8 cellular contexts compared by ENCODE assay signal in the genomic region with DNA sequence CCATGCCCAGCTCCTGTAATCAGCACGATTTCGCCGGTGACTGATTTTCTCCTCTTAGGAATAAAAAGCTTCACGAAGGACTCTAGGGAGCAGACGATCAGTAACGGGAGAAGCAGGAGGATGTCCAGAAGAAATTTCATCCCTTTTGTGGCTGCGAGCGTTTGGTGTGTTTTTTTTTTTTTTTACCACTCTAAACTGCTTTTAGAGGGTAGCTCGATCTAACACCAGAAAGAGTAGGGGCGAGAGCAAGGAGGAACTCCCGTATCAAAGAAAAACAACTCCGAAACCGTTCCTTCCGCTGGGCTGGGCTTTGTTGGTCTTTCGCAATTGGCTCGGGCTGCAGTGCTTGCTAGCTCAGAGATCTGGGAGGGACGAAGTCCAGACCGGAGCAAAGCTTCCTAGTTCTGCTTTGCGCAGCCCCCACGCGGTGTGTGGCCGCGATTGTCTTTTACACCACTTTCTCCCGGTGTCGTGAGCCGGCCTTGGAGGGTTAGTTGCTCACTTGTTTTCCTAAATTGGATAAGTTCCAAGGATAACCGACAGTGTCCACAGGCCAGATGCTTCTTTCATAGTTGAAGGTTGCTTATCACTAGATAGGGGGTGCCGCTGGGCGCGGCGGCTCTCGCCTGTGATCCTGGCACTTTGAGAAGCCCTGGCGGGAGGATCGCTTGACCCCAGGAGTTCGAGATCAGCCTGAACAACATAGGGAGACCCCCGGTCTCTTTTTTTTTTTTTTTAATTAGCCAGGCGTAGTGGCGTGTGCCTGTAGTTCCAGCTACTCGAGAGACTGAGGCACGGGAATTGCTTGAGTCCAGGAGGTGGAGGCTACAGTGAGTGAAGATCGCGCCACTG. TPM values are rescaled to one million over a fixed set of nuclear protein-coding genes. Genes with fewer than 3 reads are reported as not detected.
DNase-seq lines count a peak whose midpoint lies in the region; ATAC-seq lines count a peak whose summit lies in the region.

A gene with protein sequence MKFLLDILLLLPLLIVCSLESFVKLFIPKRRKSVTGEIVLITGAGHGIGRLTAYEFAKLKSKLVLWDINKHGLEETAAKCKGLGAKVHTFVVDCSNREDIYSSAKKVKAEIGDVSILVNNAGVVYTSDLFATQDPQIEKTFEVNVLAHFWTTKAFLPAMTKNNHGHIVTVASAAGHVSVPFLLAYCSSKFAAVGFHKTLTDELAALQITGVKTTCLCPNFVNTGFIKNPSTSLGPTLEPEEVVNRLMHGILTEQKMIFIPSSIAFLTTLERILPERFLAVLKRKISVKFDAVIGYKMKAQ (minus strand): TSS at position 258 of the 852 bp plus-strand sequence. CDS start 118 bp downstream, at position 140.

- peak within 1 kb of the TSS; percentile 93 to 95 for H3K4me3 Mint-ChIP-seq in effector memory CD8-positive, alpha-beta T cell

- peak within 1 kb of the TSS; percentile 93 to 94 for H3K27ac Mint-ChIP-seq in effector memory CD8-positive, alpha-beta T cell

- ATAC-seq in GM21360 (IDR thresholded peaks at IDR 0.05; ENCODE audit: unreplicated experiment): peak; percentile 100
- ATAC-seq in effector memory CD8-positive, alpha-beta T cell (replicated peaks): peak; percentile 97

- H3K9me3 Mint-ChIP-seq in effector memory CD8-positive, alpha-beta T cell: no peaks in the 10 kb centered on the region

- DNase-seq in COLO829 (ENCODE audit: low spot score) (peak; percentile 97), HT1080 (ENCODE audit: low read depth) (peak; percentile 91), NOMO-1 treated with DMSO at 0.1 percent for 48 hours (lab: John Stamatoyannopoulos, UW; ENCODE audit: unreplicated experiment) (peak; percentile 98), medulla oblongata (ENCODE audit: extremely low spot score) (peak; percentile 95)
- DNase-seq in activated CD8-positive, alpha-beta memory T cell treated with anti-CD3 and anti-CD28 coated beads for 4 hours (ENCODE audit: low read depth in 2 of 2): peak; percentile 57 to 59
- peak; percentile 68 to 73 (median 69) for DNase-seq in effector memory CD8-positive, alpha-beta T cell
- peak; percentile 71 for DNase-seq in stimulated activated CD8-positive, alpha-beta memory T cell treated with anti-CD3 and anti-CD28 coated beads, Interleukin-12 subunit alpha, Interleukin-12 subunit beta, amount 100 ng/mL, for 1 hour (ENCODE audit: low read depth)

- H3K36me3 Mint-ChIP-seq in effector memory CD8-positive, alpha-beta T cell (ENCODE audit: insufficient read depth): peaks cover 7% of the 10 kb centered on the region

- peaks cover 36 to 49% of the 10 kb centered on the region in 2 donors for H3K4me1 Mint-ChIP-seq in effector memory CD8-positive, alpha-beta T cell (ENCODE audit: low read depth in 2 of 2)

- no peaks in the 10 kb centered on the region for H3K27me3 Mint-ChIP-seq in effector memory CD8-positive, alpha-beta T cell

RNA-seq across cellular contexts. Expression of the gene that starts here (rescaled TPM):
- total RNA-seq in HT1080 (2014; rRNA removed; shearing (Covaris generic)): 10.9 and 13.6 TPM in 2 replicates
- polyA plus RNA-seq in HT1080 (2015; cell fraction: cytosol; rRNA removed): 22.2 and 24.2 TPM in 2 replicates
- polyA plus RNA-seq in HT1080 (2015; cell fraction: nucleus; rRNA removed): 18.4 and 26.6 TPM in 2 replicates

Comparison
In these comparisons a context has a peak if more than half of its experiments do, and no peak if none do; other contexts are left out.
1. Peak in every context shown above with its lines: DNase-seq and ATAC-seq.